Comparison of ENCODE assay signal across 1 cellular context in genomic region chr11:6629573-6629891, GRCh38.
TF ChIP-seq lines count a peak whose summit lies in the region.

No MANE protein-coding gene starts in this region.

TF ChIP-seq in GM23338, 12 proteins besides CTCF, POLR2A, EP300 and RAD21 (continued from another document):
- TF ChIP-seq ZNF462 (CRISPR knock-in tag; IDR thresholded peaks at IDR 0.05), result no peak
- no peak for TF ChIP-seq REST (IDR thresholded peaks at IDR 0.05; ENCODE audit: unreplicated experiment)
- TF ChIP-seq ETS1 (IDR thresholded peaks at IDR 0.05), result no peak
